In the genomic region with DNA sequence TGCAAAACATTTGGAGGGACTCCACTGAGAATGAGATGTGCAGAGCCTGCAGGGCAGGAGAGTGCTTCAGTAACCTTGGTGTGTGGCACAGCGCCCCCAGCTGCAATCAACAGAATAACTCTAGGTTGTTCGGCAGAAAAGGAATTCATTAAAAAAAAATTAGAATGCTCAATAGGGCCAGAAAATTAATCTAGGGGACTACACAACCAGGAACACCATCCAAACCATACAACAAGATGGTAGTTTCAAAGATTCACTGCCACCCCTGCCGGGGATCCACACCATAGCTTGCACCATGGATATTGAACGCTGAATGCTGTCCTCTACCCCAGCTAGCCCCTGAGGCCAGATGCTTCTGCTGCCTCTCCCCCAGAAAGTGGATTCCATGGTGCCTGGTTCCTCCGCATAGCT, we compare ENCODE assay signal across 8 cellular contexts. TPM values are rescaled to one million over a fixed set of nuclear protein-coding genes. Genes with fewer than 3 reads are reported as not detected.
DNase-seq lines count a peak whose midpoint lies in the region; ATAC-seq, FAIRE-seq and TF ChIP-seq lines count a peak whose summit lies in the region.

No MANE protein-coding gene starts in this region.

- no peak for FAIRE-seq in GM12892 (lab: Jason Lieb, UNC)

- H3K9me3 ChIP-seq in esophagus squamous epithelium, result no peaks in the 10 kb centered on the region

- H3K27me3 ChIP-seq in esophagus squamous epithelium, result no peaks in the 10 kb centered on the region

- peaks cover 0 to 5% (median 0%) of the 10 kb centered on the region in 3 donors for H3K4me1 ChIP-seq in esophagus squamous epithelium

- no peak overlapping the region for H3K27ac ChIP-seq in esophagus squamous epithelium

- 62 to 64% methylated on average over 5 of the region's 5 CpGs for WGBS in esophagus squamous epithelium, 2 donors

- ATAC-seq in HG03442 (IDR thresholded peaks at IDR 0.05; ENCODE audit: unreplicated experiment) (peak; percentile 48), HG02588 (IDR thresholded peaks at IDR 0.05; ENCODE audit: unreplicated experiment) (no peak)

- TF ChIP-seq POLR2A in esophagus squamous epithelium (IDR thresholded peaks at IDR 0.05) (no peak), GM12892 (IDR thresholded peaks at IDR 0.05; ENCODE audit: low read depth, low read length) (no peak)

- DNase-seq in AG09309 (ENCODE audit: low read depth), result no peak
- peak; percentile 26 for DNase-seq in SKM-1 treated with dmso at 0.1 percent for 144 hours (lab: John Stamatoyannopoulos, UW; ENCODE audit: unreplicated experiment)
- DNase-seq in esophagus squamous epithelium (lab: John Stamatoyannopoulos, UW), result no peak
- DNase-seq in posterior cingulate gyrus, result peak in 6 of 10 donors; percentile 34 to 86 (median 46)
- no peak for DNase-seq in GM12892 (ENCODE audit: insufficient read length)

- no peak overlapping the region for H3K4me3 ChIP-seq in AG09309 (ENCODE audit: control insufficient read depth, low read depth, low read length)
- H3K4me3 ChIP-seq in GM12875 (ENCODE audit: low read depth, low read length), result no peak overlapping the region
- H3K4me3 ChIP-seq in esophagus squamous epithelium, result no peak overlapping the region

- TF ChIP-seq CTCF in AG09309 (IDR thresholded peaks at IDR 0.05; ENCODE audit: control insufficient read depth, insufficient read depth, low read depth, low read length, missing control alignments) (peak; percentile 67), GM12875 (IDR thresholded peaks at IDR 0.05; ENCODE audit: borderline replicate concordance, insufficient read depth, low read depth, low read length) (peak; percentile 75), esophagus squamous epithelium (IDR thresholded peaks at IDR 0.05) (peak in 5 of 6 experiments; percentile 36 to 65 (median 42))

- intact Hi-C loops in esophagus squamous epithelium (cut with DNase I) (no loop called here), posterior cingulate gyrus (cut with DNase I) (loop anchor here (10.0 kb wide), 2 partner anchors 134 to 214 kb away; no protein-coding TSS in a partner anchor)

- H3K36me3 ChIP-seq in esophagus squamous epithelium, result peaks cover 0 to 33% (median 0%) of the 10 kb centered on the region in 3 donors

RNA-seq across cellular contexts. Expression of a gene that starts 50.1 kb away (rescaled TPM):
- total RNA-seq in esophagus squamous epithelium, result 10 to 100 TPM in 3 of 4 donors, 1 to 10 TPM in 1; 5.2 to 16.4 (median 12.2) TPM
- 11.8 TPM for polyA plus RNA-seq in GM12892 (2012; ENCODE audit: missing spikeins)

Comparison
In these comparisons a context has a peak if more than half of its experiments do, and no peak if none do; other contexts are left out.
1. DNase-seq: peak in SKM-1 treated with dmso at 0.1 percent for 144 hours (single experiment) and posterior cingulate gyrus (6 of 10); none in AG09309 (single experiment), esophagus squamous epithelium (single experiment) and GM12892 (single experiment).
2. Peak in every context shown above with its lines, with median percentiles within 50 percentile points of each other: CTCF ChIP-seq.